Comparison of ENCODE assay signal across 16 cellular contexts in the genomic region with DNA sequence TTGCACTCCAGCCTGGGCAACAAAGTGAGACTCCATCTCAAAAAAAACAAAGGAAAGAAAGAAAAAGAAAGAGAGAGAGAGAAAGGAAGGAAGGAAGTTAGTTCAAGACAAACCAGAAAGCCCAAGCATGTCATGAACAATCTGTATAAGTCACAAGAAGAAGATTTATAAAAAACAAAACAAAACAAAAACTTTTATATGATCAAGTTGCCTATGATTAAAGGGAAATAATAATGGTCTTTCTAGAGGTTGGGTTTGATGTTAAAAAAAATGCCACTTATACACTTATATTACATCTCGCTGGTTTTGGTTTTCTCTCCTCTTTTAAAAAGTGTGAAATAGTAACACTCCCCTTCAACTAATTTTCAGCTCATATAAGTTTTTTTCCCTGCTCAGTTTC.
DNase-seq lines count a peak whose midpoint lies in the region; ATAC-seq lines count a peak whose summit lies in the region.
"Had no signal": no experiment of that assay in that cellular context is flagged by ENCODE, and none has a peak within 500 bp of the region (broad histone marks: within the 10 kb centered on the region; RNA-seq: fewer than 3 reads in every experiment).

No MANE protein-coding gene starts in this region.

- H3K4me1 Mint-ChIP-seq in activated CD8-positive, alpha-beta memory T cell treated with anti-CD3 and anti-CD28 coated beads, Interleukin-2, amount 10 ng/mL, durations not matched to agents 7 days and 5 days: peaks cover 63% of the 10 kb centered on the region
- H3K4me1 Mint-ChIP-seq in stimulated activated effector memory CD8-positive, alpha-beta T cell treated with anti-CD3 and anti-CD28 coated beads, Interleukin-12 subunit alpha, Interleukin-12 subunit beta, amount 100 ng/mL, for 72 hours: peaks cover 36% of the 10 kb centered on the region

- peaks cover 12% of the 10 kb centered on the region for H3K36me3 ChIP-seq in adipocyte (ENCODE audit: control insufficient read depth, insufficient read depth, low read length, severe bottlenecking)
- H3K36me3 ChIP-seq: esophagus squamous epithelium had no signal

- no peak for ATAC-seq in activated CD8-positive, alpha-beta memory T cell treated with anti-CD3 and anti-CD28 coated beads, Interleukin-2, amount 10 ng/mL, durations not matched to agents 7 days and 5 days
- no peak for ATAC-seq in stimulated activated effector memory CD8-positive, alpha-beta T cell treated with anti-CD3 and anti-CD28 coated beads, Interleukin-12 subunit alpha, Interleukin-12 subunit beta, amount 100 ng/mL, for 72 hours
- ATAC-seq in HG03280 (IDR thresholded peaks at IDR 0.05; ENCODE audit: unreplicated experiment): no peak
- ATAC-seq: left lung, SK-N-SH treated with all-trans-retinoic acid at 6 μM for 48 hours had no signal

- CTCF ChIA-PET in activated CD8-positive, alpha-beta memory T cell treated with anti-CD3 and anti-CD28 coated beads, Interleukin-2, amount 10 ng/mL, durations not matched to agents 7 days and 5 days (lab: Charles Lee): interaction anchor here (1.4 kb wide), 1 partner anchor 11 kb away, joined by 4 read pairs; no protein-coding TSS in a partner anchor

- peaks cover 13% of the 10 kb centered on the region for H3K9me3 Mint-ChIP-seq in activated CD8-positive, alpha-beta memory T cell treated with anti-CD3 and anti-CD28 coated beads, Interleukin-2, amount 10 ng/mL, durations not matched to agents 7 days and 5 days (ENCODE audit: low read depth)
- H3K9me3 Mint-ChIP-seq in stimulated activated effector memory CD8-positive, alpha-beta T cell treated with anti-CD3 and anti-CD28 coated beads, Interleukin-12 subunit alpha, Interleukin-12 subunit beta, amount 100 ng/mL, for 72 hours: peaks cover 3% of the 10 kb centered on the region

- peaks cover 32% of the 10 kb centered on the region for H3K4me1 ChIP-seq in adipocyte (ENCODE audit: control insufficient read depth, insufficient read depth, low read length)

- peak overlapping the region; percentile 44 for H3K4me3 Mint-ChIP-seq in activated CD8-positive, alpha-beta memory T cell treated with anti-CD3 and anti-CD28 coated beads, Interleukin-2, amount 10 ng/mL, durations not matched to agents 7 days and 5 days
- peak overlapping the region; percentile 72 for H3K4me3 Mint-ChIP-seq in stimulated activated effector memory CD8-positive, alpha-beta T cell treated with anti-CD3 and anti-CD28 coated beads, Interleukin-12 subunit alpha, Interleukin-12 subunit beta, amount 100 ng/mL, for 72 hours

- H3K27me3 ChIP-seq in adipocyte (replicated peaks; ENCODE audit: control insufficient read depth, insufficient read depth, low read length): no peaks in the 10 kb centered on the region
- H3K27me3 ChIP-seq: esophagus squamous epithelium, hepatocyte, left lung had no signal

- DNase-seq in activated CD8-positive, alpha-beta memory T cell treated with anti-CD3 and anti-CD28 coated beads, Interleukin-2, amount 10 ng/mL, durations not matched to agents 7 days and 5 days: no peak
- no peak for DNase-seq in activated CD8-positive, alpha-beta memory T cell treated with anti-CD3 and anti-CD28 coated beads, Interleukin-2, amount 50 U/mL, for 4 hours
- peak; percentile 4 for DNase-seq in LHCN-M2 (ENCODE audit: low read depth)
- no peak for DNase-seq in adipocyte (ENCODE audit: low read depth)
- DNase-seq in stimulated activated effector memory CD8-positive, alpha-beta T cell treated with anti-CD3 and anti-CD28 coated beads, Interleukin-12 subunit alpha, Interleukin-12 subunit beta, amount 100 ng/mL, for 72 hours (ENCODE audit: low spot score in 2 of 2): no peak
- no peak for DNase-seq in HuH-7 (ENCODE audit: low spot score)
- no peak for DNase-seq in activated CD4-positive, CD25-positive, alpha-beta regulatory T cell treated with anti-CD3 and anti-CD28 coated beads, Interleukin-2, amount 50 U/mL, for 72 hours
- DNase-seq: esophagus squamous epithelium; left lung; NCI-H146; NCI-H524; PC-9; stimulated activated CD4-positive, alpha-beta T cell treated with anti-CD3 and anti-CD28 coated beads, Interleukin-12 subunit alpha, Interleukin-12 subunit beta, amount 100 ng/mL, for 4 hours had no signal

- H3K36me3 Mint-ChIP-seq in activated CD8-positive, alpha-beta memory T cell treated with anti-CD3 and anti-CD28 coated beads, Interleukin-2, amount 10 ng/mL, durations not matched to agents 7 days and 5 days: peaks cover 92% of the 10 kb centered on the region
- H3K36me3 Mint-ChIP-seq in stimulated activated effector memory CD8-positive, alpha-beta T cell treated with anti-CD3 and anti-CD28 coated beads, Interleukin-12 subunit alpha, Interleukin-12 subunit beta, amount 100 ng/mL, for 72 hours: no peaks in the 10 kb centered on the region

- H3K27ac Mint-ChIP-seq in activated CD8-positive, alpha-beta memory T cell treated with anti-CD3 and anti-CD28 coated beads, Interleukin-2, amount 10 ng/mL, durations not matched to agents 7 days and 5 days: peak overlapping the region; percentile 52
- peak overlapping the region; percentile 72 for H3K27ac Mint-ChIP-seq in stimulated activated effector memory CD8-positive, alpha-beta T cell treated with anti-CD3 and anti-CD28 coated beads, Interleukin-12 subunit alpha, Interleukin-12 subunit beta, amount 100 ng/mL, for 72 hours

- H3K27me3 Mint-ChIP-seq in activated CD8-positive, alpha-beta memory T cell treated with anti-CD3 and anti-CD28 coated beads, Interleukin-2, amount 10 ng/mL, durations not matched to agents 7 days and 5 days: no peaks in the 10 kb centered on the region

- H3K9ac ChIP-seq in adipocyte (ENCODE audit: low read length): peak overlapping the region; percentile 19

- peak overlapping the region; percentile 50 for H3K4me3 ChIP-seq in adipocyte (ENCODE audit: low read length)
- H3K4me3 ChIP-seq: hepatocyte, left lung, PC-9 had no signal

- peaks cover 10% of the 10 kb centered on the region for H3K9me3 ChIP-seq in adipocyte (ENCODE audit: control insufficient read depth, low read length)
- H3K9me3 ChIP-seq: esophagus squamous epithelium had no signal
